Comparison of ENCODE assay signal across 33 cellular contexts in the genomic region with DNA sequence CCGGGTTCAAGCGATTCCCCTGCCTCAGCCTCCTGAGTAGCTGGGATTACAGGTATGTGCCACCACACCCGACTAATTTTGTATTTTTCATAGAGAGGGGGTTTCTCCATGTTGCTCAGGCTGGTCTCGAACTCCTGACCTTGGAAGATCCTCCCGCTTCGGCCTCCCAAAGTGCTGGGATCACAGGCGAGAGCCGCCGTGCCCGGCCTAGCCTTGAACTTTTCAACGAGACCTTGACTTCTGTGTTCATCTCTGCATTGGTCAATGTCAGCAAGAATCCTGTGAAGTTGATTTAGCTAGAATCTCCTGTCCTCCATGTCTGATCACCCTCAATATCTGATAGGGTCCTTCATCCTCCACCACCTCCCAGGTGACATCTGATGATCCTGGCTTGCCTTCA. TPM values are rescaled to one million over a fixed set of nuclear protein-coding genes. Genes with fewer than 3 reads are reported as not detected.
"Had no signal": no experiment of that assay in that cellular context is flagged by ENCODE, and none has a peak within 500 bp of the region (broad histone marks: within the 10 kb centered on the region; RNA-seq: fewer than 3 reads in every experiment).

No MANE protein-coding gene starts in this region.

- H3K27ac ChIP-seq: colonic mucosa, esophagus squamous epithelium, left lung, neutrophil, pancreas, sigmoid colon, suprapubic skin, tibial nerve, upper lobe of left lung had no signal

- H3K4me3 ChIP-seq: colonic mucosa, esophagus squamous epithelium, heart right ventricle, left lung, pancreas, sigmoid colon, suprapubic skin, tibial nerve, upper lobe of left lung had no signal

- FAIRE-seq: endometrium, islet of Langerhans, pancreas, urothelium cell line had no signal

- H3K27me3 ChIP-seq: colonic mucosa, esophagus squamous epithelium, heart right ventricle, left lung, neutrophil, pancreas, sigmoid colon, suprapubic skin, tibial nerve, upper lobe of left lung had no signal

- ATAC-seq: effector memory CD8-positive, alpha-beta T cell; left cardiac atrium; left lung; natural killer cell treated with Interleukin-12 subunit alpha and Interleukin-12 subunit beta and Interleukin-15 and Interleukin-18, amount 100 ng/mL, for 72 hours; pancreas; stimulated activated naive CD8-positive, alpha-beta T cell treated with anti-CD3 and anti-CD28 coated beads, Interleukin-15, amount 100 ng/mL, for 72 hours had no signal

- DNase-seq: colonic mucosa; effector memory CD8-positive, alpha-beta T cell; erythroblast; esophagus squamous epithelium; foreskin melanocyte; glutamatergic neuron; hippocampal formation; left lung; mesenchymal stem cell; midbrain; pancreas; sigmoid colon; stimulated activated CD4-positive, alpha-beta T cell treated with anti-CD3 and anti-CD28 coated beads, Interleukin-4, amount 100 ng/mL, for 4 hours; stimulated activated naive CD4-positive, alpha-beta T cell; stimulated activated naive CD8-positive, alpha-beta T cell treated with anti-CD3 and anti-CD28 coated beads, Interleukin-15, amount 100 ng/mL, for 72 hours had no signal

- H3K36me3 ChIP-seq: colonic mucosa, esophagus squamous epithelium, heart right ventricle, left lung, neutrophil, pancreas, sigmoid colon, suprapubic skin, tibial nerve, upper lobe of left lung had no signal

- H3K9me3 ChIP-seq: colonic mucosa, esophagus squamous epithelium, heart right ventricle, left lung, neutrophil, pancreas, sigmoid colon, suprapubic skin, tibial nerve, upper lobe of left lung had no signal

RNA-seq across cellular contexts. Expression of a gene that starts 11.4 kb away (rescaled TPM):
- total RNA-seq: chondrocyte, dermis microvascular lymphatic vessel endothelial cell, kidney epithelial cell, left cardiac atrium, lower leg skin, lung microvascular endothelial cell, myocyte, neural crest cell, pancreas, pulmonary artery endothelial cell, sigmoid colon, suprapubic skin, tibial nerve had no signal
- polyA plus RNA-seq: pancreas had no signal
